Comparison of ENCODE assay signal across 15 cellular contexts in the genomic region with DNA sequence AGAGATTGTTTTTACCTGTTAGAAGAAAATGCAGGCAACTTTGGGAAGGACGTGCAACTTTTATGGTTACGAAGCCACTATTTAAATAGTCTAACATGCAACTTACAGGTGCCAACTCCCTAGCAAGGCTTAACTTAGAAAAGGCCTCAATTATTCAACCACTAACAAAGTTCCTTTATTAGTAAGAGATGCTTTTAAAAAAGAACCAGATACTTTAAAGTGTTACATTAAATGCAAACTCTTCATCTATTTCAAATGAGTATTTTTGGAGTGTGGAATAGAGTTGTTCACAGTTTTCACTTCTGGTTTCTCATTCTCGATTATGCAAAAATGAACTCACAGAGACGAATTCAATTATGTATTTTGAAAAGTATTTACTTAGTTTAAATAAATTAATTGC. TPM values are rescaled to one million over a fixed set of nuclear protein-coding genes. Genes with fewer than 3 reads are reported as not detected.
A peak's percentile ranks its signal among the peaks of the same experiment; 100 is the strongest.
DNase-seq lines count a peak whose midpoint lies in the region; ATAC-seq and TF ChIP-seq lines count a peak whose summit lies in the region.
"Had no signal": no experiment of that assay in that cellular context is flagged by ENCODE, and none has a peak within 500 bp of the region (broad histone marks: within the 10 kb centered on the region; RNA-seq: fewer than 3 reads in every experiment).

No MANE protein-coding gene starts in this region.

- H3K27me3 Mint-ChIP-seq in CD8-positive, alpha-beta memory T cell: no peaks in the 10 kb centered on the region
- H3K27me3 Mint-ChIP-seq: central memory CD8-positive, alpha-beta T cell had no signal

- peaks cover 0 to 3% (median 0%) of the 10 kb centered on the region in 5 donors for H3K9me3 Mint-ChIP-seq in CD8-positive, alpha-beta memory T cell

- no peaks in the 10 kb centered on the region for H3K9me3 ChIP-seq in CD8-positive, alpha-beta memory T cell (ENCODE audit: low read length)
- H3K9me3 ChIP-seq: right lobe of liver had no signal

- H3K27ac ChIP-seq in dorsolateral prefrontal cortex: no peak overlapping the region
- H3K27ac ChIP-seq in CD8-positive, alpha-beta memory T cell (ENCODE audit: low read depth, low read length): no peak overlapping the region
- H3K27ac ChIP-seq: right lobe of liver, VCaP had no signal

- no peak for TF ChIP-seq CTCF in GM12864 (IDR thresholded peaks at IDR 0.05; ENCODE audit: low read depth, low read length, missing control alignments)
- TF ChIP-seq CTCF in dorsolateral prefrontal cortex (IDR thresholded peaks at IDR 0.05 in 54 of 56, conservative IDR thresholded peaks at IDR 0.05 in 2 of 56; ENCODE audit: low read depth in 1 of 56, partially characterized antibody in 56 of 56): no peak

- H3K4me3 ChIP-seq in GM12864 (ENCODE audit: low read depth, low read length): no peak overlapping the region; the same call in 1 of the 2 replicates
- H3K4me3 ChIP-seq in dorsolateral prefrontal cortex: no peak overlapping the region
- no peak overlapping the region for H3K4me3 ChIP-seq in CD8-positive, alpha-beta memory T cell (ENCODE audit: low read length)
- H3K4me3 ChIP-seq: right lobe of liver had no signal

- POLR2A ChIA-PET in CD8-positive, alpha-beta memory T cell (lab: Charles Lee): no interaction called here

- DNase-seq in GM12864 (ENCODE audit: low read depth) (peak; percentile 60), dorsolateral prefrontal cortex (no peak), dermis blood vessel endothelial cell (no peak), occipital lobe (lab: John Stamatoyannopoulos, UW) (no peak)
- no peak for DNase-seq in CD8-positive, alpha-beta memory T cell
- DNase-seq: ACHN, midbrain, NCI-H2107, right lobe of liver had no signal

- H3K27ac Mint-ChIP-seq in CD8-positive, alpha-beta memory T cell: no peak overlapping the region

- CTCF ChIA-PET in CD8-positive, alpha-beta memory T cell (lab: Charles Lee): no interaction called here

- peaks cover 21% of the 10 kb centered on the region for H3K36me3 ChIP-seq in CD8-positive, alpha-beta memory T cell (ENCODE audit: insufficient read depth, low read length)

- peaks cover 15 to 47% (median 30%) of the 10 kb centered on the region in 3 donors for H3K36me3 Mint-ChIP-seq in CD8-positive, alpha-beta memory T cell

- no peaks in the 10 kb centered on the region for H3K4me1 ChIP-seq in CD8-positive, alpha-beta memory T cell (ENCODE audit: insufficient read depth, low read length)
- H3K4me1 ChIP-seq: right lobe of liver had no signal

- no peaks in the 10 kb centered on the region for H3K4me1 Mint-ChIP-seq in CD8-positive, alpha-beta memory T cell
- H3K4me1 Mint-ChIP-seq: central memory CD8-positive, alpha-beta T cell had no signal

- intact Hi-C loops in dorsolateral prefrontal cortex (cut with DNase I): no loop called here

- ATAC-seq in GM19397 (IDR thresholded peaks at IDR 0.05; ENCODE audit: unreplicated experiment) (peak; percentile 60), HG02798 (IDR thresholded peaks at IDR 0.05; ENCODE audit: poor library complexity, unreplicated experiment) (peak; percentile 82), HG03521 (IDR thresholded peaks at IDR 0.05; ENCODE audit: unreplicated experiment) (peak; percentile 63)
- ATAC-seq: HepG2, right lobe of liver had no signal

- no peak overlapping the region for H3K4me3 Mint-ChIP-seq in CD8-positive, alpha-beta memory T cell
- H3K4me3 Mint-ChIP-seq: central memory CD8-positive, alpha-beta T cell had no signal

- H3K27me3 ChIP-seq in dorsolateral prefrontal cortex: no peaks in the 10 kb centered on the region
- H3K27me3 ChIP-seq in CD8-positive, alpha-beta memory T cell (ENCODE audit: insufficient read depth, low read length, poor library complexity, severe bottlenecking): no peaks in the 10 kb centered on the region
- H3K27me3 ChIP-seq: right lobe of liver had no signal

RNA-seq across cellular contexts. Expression of a gene that starts 51.7 kb away (rescaled TPM):
- total RNA-seq in dorsolateral prefrontal cortex: 10 to 100 TPM; 14.7 to 45.5 (median 26.9) TPM
- 48.8 and 53.0 TPM in 2 replicates for total RNA-seq in dermis blood vessel endothelial cell
- 10 to 100 TPM; 23.2 to 25.5 TPM for total RNA-seq in CD8-positive, alpha-beta memory T cell
- 4.7 TPM for polyA plus RNA-seq in CD8-positive, alpha-beta memory T cell
- 88.9 TPM for total RNA-seq in occipital lobe
